Comparison of ENCODE assay signal across 20 cellular contexts in genomic region chr3:152304160-152304559, GRCh38. TPM values are rescaled to one million over a fixed set of nuclear protein-coding genes. Genes with fewer than 3 reads are reported as not detected.
DNase-seq lines count a peak whose midpoint lies in the region; ATAC-seq and TF ChIP-seq lines count a peak whose summit lies in the region.
"Had no signal": no experiment of that assay in that cellular context is flagged by ENCODE, and none has a peak within 500 bp of the region (broad histone marks: within the 10 kb centered on the region; RNA-seq: fewer than 3 reads in every experiment).

No MANE protein-coding gene starts in this region.

- H3K27me3 Mint-ChIP-seq in CD8-positive, alpha-beta T cell (ENCODE audit: low read depth), result no peaks in the 10 kb centered on the region
- H3K27me3 Mint-ChIP-seq in activated naive CD8-positive, alpha-beta T cell treated with anti-CD3 and anti-CD28 coated beads, Interleukin-2, amount 50 U/mL, for 24 hours, result no peaks in the 10 kb centered on the region
- H3K27me3 Mint-ChIP-seq in natural killer cell (ENCODE audit: low read depth in 2 of 2), result no peaks in the 10 kb centered on the region
- H3K27me3 Mint-ChIP-seq in effector memory CD8-positive, alpha-beta T cell, result no peaks in the 10 kb centered on the region
- H3K27me3 Mint-ChIP-seq: naive B cell had no signal

- intact Hi-C loops in CD8-positive, alpha-beta T cell (cut with DNase I, micrococcal nuclease), result loop anchor here in 1 of 2 experiments (1.0 to 5.0 kb wide), 3 partner anchors 12 to 61 kb away; no protein-coding TSS in a partner anchor
- intact Hi-C loops in natural killer cell (cut with micrococcal nuclease), result loop anchor here (2.0 kb wide), 1 partner anchor 45 kb away; no protein-coding TSS in a partner anchor

- peaks cover 70% of the 10 kb centered on the region for H3K36me3 Mint-ChIP-seq in CD8-positive, alpha-beta T cell
- peaks cover 49% of the 10 kb centered on the region for H3K36me3 Mint-ChIP-seq in activated naive CD8-positive, alpha-beta T cell treated with anti-CD3 and anti-CD28 coated beads, Interleukin-2, amount 50 U/mL, for 24 hours (ENCODE audit: low read depth)
- peaks cover 8% of the 10 kb centered on the region for H3K36me3 Mint-ChIP-seq in natural killer cell
- H3K36me3 Mint-ChIP-seq in effector memory CD8-positive, alpha-beta T cell (ENCODE audit: insufficient read depth), result peaks cover 83% of the 10 kb centered on the region

- TF ChIP-seq CTCF in 22Rv1 (IDR thresholded peaks at IDR 0.05) (no peak), natural killer cell (IDR thresholded peaks at IDR 0.05) (no peak)
- no peak for TF ChIP-seq CTCF in CD8-positive, alpha-beta T cell (IDR thresholded peaks at IDR 0.05)

- peak overlapping the region; percentile 86; the same call in 1 of the 2 replicates for H3K27ac ChIP-seq in 22Rv1
- H3K27ac ChIP-seq in CD8-positive, alpha-beta T cell (ENCODE audit: low read depth, low read length), result no peak overlapping the region
- H3K27ac ChIP-seq: BLaER1, colonic mucosa had no signal

- DNase-seq in CD8-positive, alpha-beta T cell, result no peak
- no peak for DNase-seq in activated naive CD8-positive, alpha-beta T cell treated with anti-CD3 and anti-CD28 coated beads, Interleukin-2, amount 50 U/mL, for 24 hours
- DNase-seq in natural killer cell (no peak), UCSD-AML1 (lab: John Stamatoyannopoulos, UW; ENCODE audit: unreplicated experiment) (no peak)
- no peak for DNase-seq in stimulated activated CD4-positive, alpha-beta T cell treated with anti-CD3 and anti-CD28 coated beads, Interleukin-4, amount 100 ng/mL, for 24 hours
- DNase-seq in stimulated activated CD4-positive, alpha-beta T cell treated with anti-CD3 and anti-CD28 coated beads, Interleukin-2, amount 100 ng/mL, for 24 hours, result no peak
- DNase-seq in effector memory CD8-positive, alpha-beta T cell, result no peak
- DNase-seq: activated CD4-positive, CD25-positive, alpha-beta regulatory T cell treated with anti-CD3 and anti-CD28 coated beads, Interleukin-2, amount 50 U/mL, for 72 hours; colonic mucosa; DMS79; head of caudate nucleus; MM.1S; naive B cell; NCI-H187 treated with DMSO at 0.1 percent for 48 hours; stimulated activated CD4-positive, alpha-beta T cell treated with anti-CD3 and anti-CD28 coated beads, Interleukin-1b, Interleukin-23, amount 100 ng/mL, for 48 hours; stimulated activated CD8-positive, alpha-beta memory T cell treated with anti-CD3 and anti-CD28 coated beads, Interleukin-4, amount 100 ng/mL, for 48 hours; upper lobe of left lung had no signal

- H3K4me3 ChIP-seq in CD8-positive, alpha-beta T cell (ENCODE audit: low read depth, low read length), result no peak overlapping the region
- H3K4me3 ChIP-seq: BLaER1, colonic mucosa, upper lobe of left lung had no signal

- H3K4me3 Mint-ChIP-seq in CD8-positive, alpha-beta T cell, result no peak overlapping the region
- no peak overlapping the region for H3K4me3 Mint-ChIP-seq in activated naive CD8-positive, alpha-beta T cell treated with anti-CD3 and anti-CD28 coated beads, Interleukin-2, amount 50 U/mL, for 24 hours
- H3K4me3 Mint-ChIP-seq in natural killer cell, result no peak overlapping the region
- H3K4me3 Mint-ChIP-seq in effector memory CD8-positive, alpha-beta T cell, result peak overlapping the region in 1 of 2 donors; percentile 8
- H3K4me3 Mint-ChIP-seq: T-helper 1 cell treated with Interleukin-12 subunit alpha and Interleukin-12 subunit beta and Interleukin-4 antibody, amounts not matched to agents 30 μg/mL and 1 μg/mL, for 36 hours had no signal

- CTCF ChIA-PET in CD8-positive, alpha-beta T cell (lab: Charles Lee), result no interaction called here

- H3K4me1 Mint-ChIP-seq in CD8-positive, alpha-beta T cell (ENCODE audit: low read depth), result peaks cover 88% of the 10 kb centered on the region
- peaks cover 97% of the 10 kb centered on the region for H3K4me1 Mint-ChIP-seq in activated naive CD8-positive, alpha-beta T cell treated with anti-CD3 and anti-CD28 coated beads, Interleukin-2, amount 50 U/mL, for 24 hours
- peaks cover 61 to 87% of the 10 kb centered on the region in 2 donors for H3K4me1 Mint-ChIP-seq in natural killer cell
- peaks cover 38 to 68% of the 10 kb centered on the region in 2 donors for H3K4me1 Mint-ChIP-seq in effector memory CD8-positive, alpha-beta T cell (ENCODE audit: low read depth in 2 of 2)

- POLR2A ChIA-PET in CD8-positive, alpha-beta T cell (lab: Charles Lee), result no interaction called here

- peaks cover 11% of the 10 kb centered on the region for H3K36me3 ChIP-seq in CD8-positive, alpha-beta T cell (ENCODE audit: insufficient read depth, low read length)
- H3K36me3 ChIP-seq: colonic mucosa had no signal

- no peaks in the 10 kb centered on the region for H3K9me3 ChIP-seq in CD8-positive, alpha-beta T cell (ENCODE audit: low read length)
- H3K9me3 ChIP-seq: BLaER1, colonic mucosa, upper lobe of left lung had no signal

- H3K27ac Mint-ChIP-seq in CD8-positive, alpha-beta T cell, result peak overlapping the region; percentile 70
- H3K27ac Mint-ChIP-seq in activated naive CD8-positive, alpha-beta T cell treated with anti-CD3 and anti-CD28 coated beads, Interleukin-2, amount 50 U/mL, for 24 hours, result peak overlapping the region; percentile 37
- H3K27ac Mint-ChIP-seq in natural killer cell, result peak overlapping the region; percentile 81 to 91
- peak overlapping the region in 1 of 2 donors; percentile 68 for H3K27ac Mint-ChIP-seq in effector memory CD8-positive, alpha-beta T cell
- H3K27ac Mint-ChIP-seq: T-helper 1 cell treated with Interleukin-12 subunit alpha and Interleukin-12 subunit beta and Interleukin-4 antibody, amounts not matched to agents 30 μg/mL and 1 μg/mL, for 36 hours had no signal

- H3K9me3 Mint-ChIP-seq in CD8-positive, alpha-beta T cell, result no peaks in the 10 kb centered on the region
- H3K9me3 Mint-ChIP-seq in activated naive CD8-positive, alpha-beta T cell treated with anti-CD3 and anti-CD28 coated beads, Interleukin-2, amount 50 U/mL, for 24 hours, result no peaks in the 10 kb centered on the region
- no peaks in the 10 kb centered on the region for H3K9me3 Mint-ChIP-seq in natural killer cell
- no peaks in the 10 kb centered on the region for H3K9me3 Mint-ChIP-seq in effector memory CD8-positive, alpha-beta T cell
- H3K9me3 Mint-ChIP-seq: naive B cell; T-helper 1 cell treated with Interleukin-12 subunit alpha and Interleukin-12 subunit beta and Interleukin-4 antibody, amounts not matched to agents 30 μg/mL and 1 μg/mL, for 36 hours had no signal

- no peaks in the 10 kb centered on the region for H3K27me3 ChIP-seq in CD8-positive, alpha-beta T cell (ENCODE audit: insufficient read depth, low read length)
- H3K27me3 ChIP-seq: BLaER1, colonic mucosa, upper lobe of left lung had no signal

- ATAC-seq in CD8-positive, alpha-beta T cell, result no peak
- ATAC-seq in activated naive CD8-positive, alpha-beta T cell treated with anti-CD3 and anti-CD28 coated beads, Interleukin-2, amount 50 U/mL, for 24 hours, result no peak
- no peak for ATAC-seq in natural killer cell
- no peak for ATAC-seq in effector memory CD8-positive, alpha-beta T cell (replicated peaks)

- peaks cover 91% of the 10 kb centered on the region for H3K4me1 ChIP-seq in CD8-positive, alpha-beta T cell (ENCODE audit: insufficient read depth, low read length)

RNA-seq across cellular contexts. Expression of gene MBNL1, which starts 35.4 kb away (rescaled TPM):
- total RNA-seq in CD8-positive, alpha-beta T cell, result 100 to 1,000 TPM; 515 to 529 TPM
- 100 to 1,000 TPM; 600 to 704 (median 607) TPM for total RNA-seq in natural killer cell
